ENCODE assay signal across 4 cellular contexts in genomic region chr16:844638-845348, GRCh38.
TF ChIP-seq lines count a peak whose summit lies in the region.

No MANE protein-coding gene starts in this region.

TF ChIP-seq in SK-N-SH treated with all-trans-retinoic acid at 6 μM for 48 hours, 23 proteins besides CTCF, POLR2A, EP300 and RAD21 (continues in another document):
- no peak for TF ChIP-seq PATZ1 (CRISPR knock-in tag; IDR thresholded peaks at IDR 0.05; ENCODE audit: borderline replicate concordance)
- TF ChIP-seq TSHZ2 (CRISPR knock-in tag; IDR thresholded peaks at IDR 0.05) = no peak
- no peak for TF ChIP-seq PPARA (CRISPR knock-in tag; IDR thresholded peaks at IDR 0.05; ENCODE audit: borderline replicate concordance)
- TF ChIP-seq ZNF565 (CRISPR knock-in tag; conservative IDR thresholded peaks at IDR 0.05; ENCODE audit: low read depth) = no peak

TF ChIP-seq in SK-N-SH, 30 proteins besides CTCF, POLR2A, EP300 and RAD21:
- TF ChIP-seq EZH2phosphoT487 (IDR thresholded peaks at IDR 0.05; ENCODE audit: borderline replicate concordance, low read depth) = no peak
- no peak for TF ChIP-seq TAF1 (IDR thresholded peaks at IDR 0.05; ENCODE audit: borderline replicate concordance, low read depth, low read length)
- TF ChIP-seq SMC3 (IDR thresholded peaks at IDR 0.05; ENCODE audit: low read depth, low read length) = no peak
- no peak for TF ChIP-seq JUND (IDR thresholded peaks at IDR 0.05)
- no peak for TF ChIP-seq MXI1 (IDR thresholded peaks at IDR 0.05; ENCODE audit: low read depth, low read length)
- TF ChIP-seq NFIC (IDR thresholded peaks at IDR 0.05; ENCODE audit: borderline replicate concordance) = no peak

TF ChIP-seq in HepG2, 621 proteins besides CTCF, POLR2A, EP300 and RAD21:
- TF ChIP-seq THAP9 (CRISPR knock-in tag; IDR thresholded peaks at IDR 0.05; ENCODE audit: borderline replicate concordance) (no peak), ZNF280D (CRISPR knock-in tag; IDR thresholded peaks at IDR 0.05) (no peak), MNT (IDR thresholded peaks at IDR 0.05) (0 out of 2 replicates have a peak, but pooled peaks have one; percentile 12), FOXA1 (IDR thresholded peaks at IDR 0.05) (no peak), FOXA1 (CRISPR knock-in tag; IDR thresholded peaks at IDR 0.05) (no peak), ZNF780A (CRISPR knock-in tag; IDR thresholded peaks at IDR 0.05) (no peak), PHF21A (CRISPR knock-in tag; IDR thresholded peaks at IDR 0.05) (no peak)

TF ChIP-seq in GM23338, 12 proteins besides CTCF, POLR2A, EP300 and RAD21:
- TF ChIP-seq ZNF462 (CRISPR knock-in tag; IDR thresholded peaks at IDR 0.05) (no peak), STAT1 (IDR thresholded peaks at IDR 0.05; ENCODE audit: unreplicated experiment) (no peak), ETS1 (IDR thresholded peaks at IDR 0.05) (no peak), ZNF114 (CRISPR knock-in tag; IDR thresholded peaks at IDR 0.05) (no peak), ZNF331 (CRISPR knock-in tag; IDR thresholded peaks at IDR 0.05; ENCODE audit: low read depth) (no peak), CREB1 (CRISPR knock-in tag; IDR thresholded peaks at IDR 0.05; ENCODE audit: low read depth) (no peak), EZH2phosphoT487 (IDR thresholded peaks at IDR 0.05; ENCODE audit: unreplicated experiment) (no peak), NANOG (IDR thresholded peaks at IDR 0.05; ENCODE audit: borderline replicate concordance) (no peak), REST (IDR thresholded peaks at IDR 0.05; ENCODE audit: unreplicated experiment) (no peak), EZH2 (IDR thresholded peaks at IDR 0.05; ENCODE audit: low read depth, unreplicated experiment) (no peak), POLR2AphosphoS5 (IDR thresholded peaks at IDR 0.05; ENCODE audit: low read depth) (no peak), JUNB (IDR thresholded peaks at IDR 0.05; ENCODE audit: unreplicated experiment) (no peak)
